ENCODE assay signal across 8 cellular contexts in the genomic region with DNA sequence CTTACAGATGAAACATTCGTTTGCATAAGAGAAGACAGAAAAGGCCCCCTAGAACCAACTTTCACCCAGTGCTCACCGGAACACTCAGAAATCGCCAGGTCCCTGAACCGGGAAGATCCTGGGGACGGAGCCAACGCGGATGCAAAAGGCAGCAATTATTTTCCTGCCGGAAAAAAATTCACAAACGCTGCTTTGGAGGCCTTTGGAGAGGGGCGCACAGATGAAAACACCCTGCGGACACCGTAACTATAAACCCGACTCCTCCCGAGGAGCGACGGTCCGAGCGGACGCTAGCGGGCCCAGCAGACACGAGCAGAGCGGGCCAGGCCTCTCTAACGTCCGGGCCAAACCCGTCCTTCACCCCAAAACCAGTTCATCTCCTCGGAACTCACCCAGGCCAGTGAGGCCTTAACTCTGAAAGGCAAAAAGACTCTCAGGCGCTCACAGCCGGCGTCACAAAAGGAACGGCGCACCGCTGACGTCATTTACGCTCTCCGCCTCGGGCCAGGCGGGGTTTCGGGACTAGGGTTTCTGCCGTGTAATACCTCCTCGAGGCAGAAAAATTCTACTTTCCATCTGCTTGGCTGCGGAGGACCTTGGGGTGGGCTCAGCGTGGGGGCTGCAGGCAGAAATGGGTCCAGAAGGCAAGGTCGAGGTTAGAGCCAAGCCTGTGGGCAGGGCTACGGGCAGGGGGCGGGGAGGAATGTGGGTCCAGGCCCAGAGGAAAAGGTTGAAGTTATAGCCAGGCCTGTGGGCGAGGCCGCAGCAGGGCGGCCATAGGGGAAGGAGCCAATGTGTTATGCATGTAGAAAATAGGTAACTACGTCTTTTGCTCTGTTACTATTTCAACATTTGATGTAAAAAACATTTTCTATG. TPM values are rescaled to one million over a fixed set of nuclear protein-coding genes. Genes with fewer than 3 reads are reported as not detected.
DNase-seq lines count a peak whose midpoint lies in the region; ATAC-seq and TF ChIP-seq lines count a peak whose summit lies in the region.

A gene (minus strand): TSS at position 463 of the 876 bp plus-strand sequence. CDS start 2,413 bp downstream, outside the sequence.

- peak within 1 kb of the TSS; percentile 99 for H3K4me3 Mint-ChIP-seq in central memory CD8-positive, alpha-beta T cell

- intact Hi-C loops in spleen (cut with DNase I; ENCODE audit: low total_unique reads), result no loop called here

- peak in 1 of 11 experiments; percentile 9 for TF ChIP-seq CTCF in spleen (IDR thresholded peaks at IDR 0.05 in 8 of 11, conservative IDR thresholded peaks at IDR 0.05 in 3 of 11)

- 2 to 3% (median 2%) methylated on average over 33 to 49 of the region's 49 CpGs for WGBS in spleen, 5 donors

- H3K27ac Mint-ChIP-seq in central memory CD8-positive, alpha-beta T cell (ENCODE audit: low read depth), result peak within 1 kb of the TSS; percentile 96

- peaks cover 0 to 75% (median 49%) of the 10 kb centered on the region in 8 donors for H3K9me3 ChIP-seq in spleen

- H3K4me1 Mint-ChIP-seq in central memory CD8-positive, alpha-beta T cell, result peaks cover 26% of the 10 kb centered on the region

- H3K4me3 ChIP-seq in spleen, result peak within 1 kb of the TSS; percentile 56 to 75 (median 63)

- DNase-seq in GM03348 (ENCODE audit: low spot score) (peak; percentile 93), NCI-H226 (peak; percentile 90), iris pigment epithelial cell (ENCODE audit: low read depth) (peak; percentile 93), spleen (peak; percentile 95)
- peak; percentile 84 for DNase-seq in activated CD4-positive, CD25-positive, alpha-beta regulatory T cell treated with anti-CD3 and anti-CD28 coated beads, Interleukin-2, amount 50 U/mL, for 72 hours
- DNase-seq in central memory CD8-positive, alpha-beta T cell (ENCODE audit: low spot score in 2 of 2), result peak; percentile 68 to 90

- peaks cover 12 to 34% (median 26%) of the 10 kb centered on the region in 6 donors for H3K36me3 ChIP-seq in spleen

- H3K36me3 Mint-ChIP-seq in central memory CD8-positive, alpha-beta T cell (ENCODE audit: insufficient read depth), result peaks cover 32% of the 10 kb centered on the region

- H3K27ac ChIP-seq in spleen, result peak within 1 kb of the TSS; percentile 86 to 95 (median 92)

- no peaks in the 10 kb centered on the region for H3K27me3 Mint-ChIP-seq in central memory CD8-positive, alpha-beta T cell

- peaks cover 3 to 27% (median 22%) of the 10 kb centered on the region in 6 donors for H3K4me1 ChIP-seq in spleen

- no peaks in the 10 kb centered on the region for H3K27me3 ChIP-seq in spleen (replicated peaks in 1 of 7)

- no peak for TF ChIP-seq POLR2A in spleen (IDR thresholded peaks at IDR 0.05)

- ATAC-seq in HG02852 (IDR thresholded peaks at IDR 0.05; ENCODE audit: unreplicated experiment) (peak; percentile 79), HG03139 (IDR thresholded peaks at IDR 0.05; ENCODE audit: unreplicated experiment) (no peak)
- peak; percentile 94 for ATAC-seq in central memory CD8-positive, alpha-beta T cell (replicated peaks; ENCODE audit: extremely low read depth, poor library complexity, severe bottlenecking)

- H3K9me3 Mint-ChIP-seq in central memory CD8-positive, alpha-beta T cell, result peaks cover 10% of the 10 kb centered on the region

RNA-seq across cellular contexts. Expression of the gene that starts here (rescaled TPM):
- total RNA-seq in spleen, result 10 to 100 TPM; 12.1 to 22.7 (median 16.9) TPM
- polyA plus RNA-seq in spleen, result 1 to 10 TPM; 1.7 to 3.4 (median 2.4) TPM
